ENCODE assay signal across 1 cellular context in genomic region chr11:117713676-117714075, GRCh38.
TF ChIP-seq lines count a peak whose summit lies in the region.

No MANE protein-coding gene starts in this region.

TF ChIP-seq in GM12878, 131 proteins besides CTCF, POLR2A, EP300 and RAD21 (continued from another document):
- TF ChIP-seq BCL3 (IDR thresholded peaks at IDR 0.05; ENCODE audit: borderline replicate concordance, insufficient read depth, low read depth, low read length, poor library complexity, severe bottlenecking) (no peak), TAF1 (IDR thresholded peaks at IDR 0.05; ENCODE audit: borderline replicate concordance, low read depth, low read length) (no peak), YBX1 (IDR thresholded peaks at IDR 0.05) (no peak)
